ENCODE assay signal across 9 cellular contexts in the genomic region with DNA sequence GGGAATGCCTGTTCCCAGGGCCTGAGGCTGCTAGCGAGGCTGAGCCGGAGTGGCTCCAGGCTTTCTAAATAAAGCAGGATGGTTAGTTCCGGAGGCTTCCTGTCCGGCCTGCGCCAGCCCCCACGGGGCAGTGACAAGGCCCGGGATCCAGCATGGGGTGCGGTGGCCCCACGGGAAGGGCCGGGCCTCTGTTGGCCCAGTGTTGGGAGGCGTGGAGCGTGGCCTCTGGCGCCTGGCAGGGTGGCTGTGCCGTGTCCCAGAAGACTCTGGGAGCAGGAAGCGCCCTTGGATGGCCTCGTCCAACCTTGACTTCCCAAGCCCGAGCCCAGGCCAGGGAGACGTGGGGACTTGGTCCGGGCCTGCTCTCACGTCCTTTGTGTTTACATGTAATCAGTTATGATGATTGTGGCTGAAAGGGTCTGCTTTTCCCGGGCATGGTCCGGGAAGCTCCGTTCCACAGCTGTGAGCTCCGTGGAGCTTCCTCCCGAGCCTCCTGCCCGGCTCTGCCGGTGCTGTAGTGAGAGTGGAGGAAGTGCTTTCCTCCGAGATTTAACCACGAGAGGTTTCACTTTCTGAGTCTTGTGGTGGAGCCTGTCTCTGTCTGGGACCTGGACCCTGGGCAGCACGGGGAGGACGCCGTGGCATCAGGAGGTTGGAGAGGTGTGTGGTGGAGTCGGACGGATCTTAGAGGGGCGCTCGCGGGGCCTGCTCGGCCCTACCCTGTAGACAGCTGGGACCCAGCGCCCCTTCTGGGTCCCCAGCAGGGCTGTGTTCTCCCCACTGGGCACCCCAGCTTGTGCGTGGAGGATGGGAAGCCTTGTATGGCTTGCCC. TPM values are rescaled to one million over a fixed set of nuclear protein-coding genes. Genes with fewer than 3 reads are reported as not detected.
DNase-seq lines count a peak whose midpoint lies in the region; ATAC-seq and TF ChIP-seq lines count a peak whose summit lies in the region.
"Had no signal": no experiment of that assay in that cellular context is flagged by ENCODE, and none has a peak within 500 bp of the region (broad histone marks: within the 10 kb centered on the region; RNA-seq: fewer than 3 reads in every experiment).

No MANE protein-coding gene starts in this region.

- peak overlapping the region; percentile 92 for H3K27ac ChIP-seq in BLaER1
- H3K27ac ChIP-seq in RWPE2 (ENCODE audit: poor library complexity, severe bottlenecking): peak overlapping the region; percentile 35
- peak overlapping the region; percentile 74 to 88 (median 84) for H3K27ac ChIP-seq in esophagus squamous epithelium
- H3K27ac ChIP-seq in smooth muscle cell (ENCODE audit: low read depth): no peak overlapping the region

- H3K27me3 ChIP-seq in BLaER1 (no peaks in the 10 kb centered on the region), RWPE2 (ENCODE audit: insufficient read depth, poor library complexity, severe bottlenecking) (no peaks in the 10 kb centered on the region), esophagus squamous epithelium (no peaks in the 10 kb centered on the region), smooth muscle cell (ENCODE audit: low read depth) (no peaks in the 10 kb centered on the region)

- no peak for ATAC-seq in RWPE2 (ENCODE audit: low read depth)
- no peak for ATAC-seq in GM19463 (IDR thresholded peaks at IDR 0.05; ENCODE audit: unreplicated experiment)
- ATAC-seq: K562 had no signal

- H3K79me2 ChIP-seq in smooth muscle cell (ENCODE audit: low read depth): peaks cover 91% of the 10 kb centered on the region

- no peak overlapping the region for H2AFZ ChIP-seq in smooth muscle cell (ENCODE audit: low read depth)

- no peak for TF ChIP-seq CTCF in RWPE2 (IDR thresholded peaks at IDR 0.05; ENCODE audit: poor library complexity, severe bottlenecking)
- TF ChIP-seq CTCF in esophagus squamous epithelium (IDR thresholded peaks at IDR 0.05): no peak
- no peak for TF ChIP-seq CTCF in neural crest cell (conservative IDR thresholded peaks at IDR 0.05)
- TF ChIP-seq CTCF in smooth muscle cell (IDR thresholded peaks at IDR 0.05; ENCODE audit: borderline replicate concordance, insufficient read depth, poor library complexity, severe bottlenecking): no peak

- H3K4me3 ChIP-seq in BLaER1: peak overlapping the region; percentile 96
- peak overlapping the region; percentile 13 for H3K4me3 ChIP-seq in RWPE2 (ENCODE audit: severe bottlenecking)
- H3K4me3 ChIP-seq in esophagus squamous epithelium: peak overlapping the region; percentile 18 to 96 (median 78)
- no peak overlapping the region for H3K4me3 ChIP-seq in smooth muscle cell
- H3K4me3 ChIP-seq: K562 had no signal

- H4K20me1 ChIP-seq in BLaER1 (peaks cover 92% of the 10 kb centered on the region), smooth muscle cell (ENCODE audit: low read depth) (peaks cover 93% of the 10 kb centered on the region)

- intact Hi-C loops in esophagus squamous epithelium (cut with DNase I): no loop called here

- TF ChIP-seq POLR2A in esophagus squamous epithelium (IDR thresholded peaks at IDR 0.05): peak in 1 of 4 donors; percentile 10

- no peaks in the 10 kb centered on the region for H3K27me3 Mint-ChIP-seq in neural crest cell (ENCODE audit: low read depth)

- peak overlapping the region; percentile 90 for H3K9ac ChIP-seq in BLaER1
- H3K9ac ChIP-seq in smooth muscle cell (ENCODE audit: low read depth): no peak overlapping the region

- H3F3A ChIP-seq in smooth muscle cell (ENCODE audit: low read depth): no peaks in the 10 kb centered on the region

- H3K4me3 Mint-ChIP-seq in neural crest cell: peak overlapping the region; percentile 62

- peaks cover 16% of the 10 kb centered on the region for H3K4me1 Mint-ChIP-seq in neural crest cell

- peak overlapping the region; percentile 83 for H3K27ac Mint-ChIP-seq in neural crest cell (ENCODE audit: unreplicated experiment)

- H3K9me3 ChIP-seq in BLaER1: no peaks in the 10 kb centered on the region
- no peaks in the 10 kb centered on the region for H3K9me3 ChIP-seq in RWPE2 (ENCODE audit: severe bottlenecking)
- H3K9me3 ChIP-seq in esophagus squamous epithelium: no peaks in the 10 kb centered on the region
- no peaks in the 10 kb centered on the region for H3K9me3 ChIP-seq in smooth muscle cell (replicated peaks; ENCODE audit: low read depth)

- DNase-seq in RWPE2 (ENCODE audit: low spot score) (no peak), esophagus squamous epithelium (lab: John Stamatoyannopoulos, UW) (no peak), neural crest cell (ENCODE audit: low read depth, low spot score) (no peak), NCI-H1930 (lab: John Stamatoyannopoulos, UW) (no peak), NCI-H2227 (lab: John Stamatoyannopoulos, UW; ENCODE audit: unreplicated experiment) (no peak), smooth muscle cell (lab: John Stamatoyannopoulos, UW; ENCODE audit: unreplicated experiment) (no peak)

- H3K36me3 ChIP-seq in BLaER1 (no peaks in the 10 kb centered on the region), RWPE2 (ENCODE audit: low read depth) (no peaks in the 10 kb centered on the region), esophagus squamous epithelium (no peaks in the 10 kb centered on the region), smooth muscle cell (ENCODE audit: low read depth) (no peaks in the 10 kb centered on the region)

- H3K4me2 ChIP-seq in BLaER1: peak overlapping the region; percentile 100
- no peak overlapping the region for H3K4me2 ChIP-seq in smooth muscle cell

- WGBS in esophagus squamous epithelium, 2 donors: 10% methylated on average over 8 to 15 of the region's 40 CpGs
- 82% methylated on average over 37 of the region's 40 CpGs for WGBS in smooth muscle cell (ENCODE audit: low lambda C conversion rate)

- H3K9me3 Mint-ChIP-seq in neural crest cell: no peaks in the 10 kb centered on the region

- H3K4me1 ChIP-seq in BLaER1 (peaks cover 92% of the 10 kb centered on the region), RWPE2 (ENCODE audit: insufficient read depth, poor library complexity, severe bottlenecking) (peaks cover 17% of the 10 kb centered on the region), esophagus squamous epithelium (peaks cover 50 to 92% (median 51%) of the 10 kb centered on the region in 3 donors), smooth muscle cell (ENCODE audit: low read depth) (peaks cover 14% of the 10 kb centered on the region)

- H3K36me3 Mint-ChIP-seq in neural crest cell (ENCODE audit: low read depth): no peaks in the 10 kb centered on the region

RNA-seq across cellular contexts. Expression of a gene that starts 4.6 kb away (rescaled TPM):
- total RNA-seq in esophagus squamous epithelium (10 to 100 TPM; 21.2 to 39.7 (median 34.0) TPM), neural crest cell (40.6 and 42.5 TPM in 2 replicates), smooth muscle cell (16.3 and 16.9 TPM in 2 replicates)
- 57.4 and 71.5 TPM in 2 replicates for polyA plus RNA-seq in smooth muscle cell

RNA-seq across cellular contexts. Expression of a gene that starts 36.4 kb away (rescaled TPM):
- 100 to 1,000 TPM; 141 to 433 (median 298) TPM for total RNA-seq in esophagus squamous epithelium
- total RNA-seq in neural crest cell: 244 and 247 TPM in 2 replicates
- 145 and 146 TPM in 2 replicates for total RNA-seq in smooth muscle cell
- polyA plus RNA-seq in smooth muscle cell: 235 and 274 TPM in 2 replicates

RNA-seq across cellular contexts. Expression of a gene that starts 37.1 kb away (rescaled TPM):
- total RNA-seq in esophagus squamous epithelium (100 to 1,000 TPM in 3 of 4 donors, 10 to 100 TPM in 1; 72.7 to 186 (median 132) TPM), neural crest cell (not detected in 2 replicates), smooth muscle cell (1.5 and 1.8 TPM in 2 replicates)
- polyA plus RNA-seq in smooth muscle cell: 0.43 and 1.2 TPM in 2 replicates

Comparison
In these comparisons a context has a peak if more than half of its experiments do, and no peak if none do; other contexts are left out.
1. RNA of a gene that starts 37.1 kb away (total RNA-seq): 72.7 to 186 TPM in esophagus squamous epithelium; 1.5 to 1.8 TPM in smooth muscle cell and not detected in neural crest cell; every median in the first group is over 10 times any median in the second.